In genomic region chr19:3852614-3853254, GRCh38 we compare ENCODE assay signal across 10 cellular contexts. TPM values are rescaled to one million over a fixed set of nuclear protein-coding genes. Genes with fewer than 3 reads are reported as not detected.
DNase-seq lines count a peak whose midpoint lies in the region; ATAC-seq, FAIRE-seq and TF ChIP-seq lines count a peak whose summit lies in the region.
"Had no signal": no experiment of that assay in that cellular context is flagged by ENCODE, and none has a peak within 500 bp of the region (broad histone marks: within the 10 kb centered on the region; RNA-seq: fewer than 3 reads in every experiment).

No MANE protein-coding gene starts in this region.

- peaks cover 16% of the 10 kb centered on the region for H3K4me1 ChIP-seq in HepG2 (ENCODE audit: insufficient read depth, low read length)
- H3K4me1 ChIP-seq: body of pancreas had no signal

- no peak overlapping the region for H2AFZ ChIP-seq in HepG2 (ENCODE audit: low read length)

- POLR2A ChIA-PET in activated CD4-positive, alpha-beta T cell treated with anti-CD3 and anti-CD28 coated beads for 36 hours (lab: Charles Lee) = interaction anchor here (0.6 kb wide), 1 partner anchor 1274 kb away, joined by 5 read pairs; no protein-coding TSS in a partner anchor
- POLR2A ChIA-PET in HepG2 (lab: Yijun Ruan, JAX) = no interaction called here

- peaks cover 16% of the 10 kb centered on the region for H3K9me3 ChIP-seq in HepG2 (ENCODE audit: low read length)

- peak; percentile 32 for DNase-seq in activated CD4-positive, alpha-beta T cell treated with anti-CD3 and anti-CD28 coated beads for 36 hours
- no peak for DNase-seq in activated CD4-positive, alpha-beta T cell treated with anti-CD3 and anti-CD28 coated beads, Interleukin-2, amount 10 ng/mL, durations not matched to agents 24 days and 14 days
- peak; percentile 83 for DNase-seq in MV-4-11 (lab: John Stamatoyannopoulos, UW)
- peak; percentile 31 for DNase-seq in HepG2 (ENCODE audit: low spot score)
- DNase-seq in amygdala (lab: John Stamatoyannopoulos, UW) = no peak

- FAIRE-seq in HepG2 (lab: Jason Lieb, UNC) = no peak
- FAIRE-seq: GM18507 had no signal

- no peak for ATAC-seq in activated CD4-positive, alpha-beta T cell treated with anti-CD3 and anti-CD28 coated beads for 36 hours
- peak; percentile 60 for ATAC-seq in activated T-helper 17 cell treated with anti-CD3 and anti-CD28 coated beads, Interleukin-2, amount 50 U/mL, for 72 hours (replicated peaks)
- ATAC-seq in HepG2 = no peak
- ATAC-seq in GM21381 (IDR thresholded peaks at IDR 0.05; ENCODE audit: unreplicated experiment) = no peak
- no peak for ATAC-seq in HG02885 (IDR thresholded peaks at IDR 0.05; ENCODE audit: poor library complexity, unreplicated experiment)
- ATAC-seq: body of pancreas had no signal

- H3K27me3 ChIP-seq in HepG2 (ENCODE audit: control insufficient read depth in 1 of 2, insufficient read depth in 2 of 2, low read length in 2 of 2) = peaks cover 1% of the 10 kb centered on the region in 2 experiments; a peak in 1 of 5 replicates
- H3K27me3 ChIP-seq: body of pancreas had no signal

- CTCF ChIA-PET in activated CD4-positive, alpha-beta T cell treated with anti-CD3 and anti-CD28 coated beads for 36 hours (lab: Charles Lee) = interaction anchor here (0.5 to 1.0 kb wide), 3 partner anchors 12 to 39 kb away, joined by 3 to 4 read pairs (median 3); no protein-coding TSS in a partner anchor
- CTCF ChIA-PET in HepG2 (lab: Yijun Ruan, JAX; ENCODE audit: low intra/inter-chr PET ratio, low total read pairs) = no interaction called here

- H3K4me3 ChIP-seq in HepG2 (replicated peaks in 1 of 3; ENCODE audit: insufficient read depth in 1 of 3, low read depth in 2 of 3, low read length in 3 of 3) = no peak overlapping the region
- H3K4me3 ChIP-seq: body of pancreas had no signal

- H3K27me3 Mint-ChIP-seq in activated CD4-positive, alpha-beta T cell treated with anti-CD3 and anti-CD28 coated beads for 36 hours = peaks cover 1% of the 10 kb centered on the region
- no peaks in the 10 kb centered on the region for H3K27me3 Mint-ChIP-seq in activated CD4-positive, alpha-beta T cell treated with anti-CD3 and anti-CD28 coated beads, Interleukin-2, amount 10 ng/mL, durations not matched to agents 24 days and 14 days
- no peaks in the 10 kb centered on the region for H3K27me3 Mint-ChIP-seq in activated T-helper 17 cell treated with anti-CD3 and anti-CD28 coated beads, Interleukin-2, amount 50 U/mL, for 72 hours

- no peaks in the 10 kb centered on the region for H4K20me1 ChIP-seq in HepG2 (ENCODE audit: insufficient read depth, low read length)

- no peak for TF ChIP-seq POLR2A in HepG2 (IDR thresholded peaks at IDR 0.05; ENCODE audit: insufficient read depth in 1 of 2, low read depth in 2 of 2, low read length in 2 of 2)

- H3K36me3 Mint-ChIP-seq in activated CD4-positive, alpha-beta T cell treated with anti-CD3 and anti-CD28 coated beads for 36 hours (ENCODE audit: low read depth) = peaks cover 3% of the 10 kb centered on the region
- H3K36me3 Mint-ChIP-seq in activated CD4-positive, alpha-beta T cell treated with anti-CD3 and anti-CD28 coated beads, Interleukin-2, amount 10 ng/mL, durations not matched to agents 24 days and 14 days (ENCODE audit: low read depth) = no peaks in the 10 kb centered on the region
- H3K36me3 Mint-ChIP-seq in activated T-helper 17 cell treated with anti-CD3 and anti-CD28 coated beads, Interleukin-2, amount 50 U/mL, for 72 hours (ENCODE audit: low read depth) = peaks cover 7% of the 10 kb centered on the region

- no peaks in the 10 kb centered on the region for H3K36me3 ChIP-seq in HepG2 (replicated peaks in 1 of 2; ENCODE audit: control insufficient read depth in 1 of 2, insufficient read depth in 2 of 2, low read length in 2 of 2)

- H3K4me1 Mint-ChIP-seq in activated CD4-positive, alpha-beta T cell treated with anti-CD3 and anti-CD28 coated beads for 36 hours = no peaks in the 10 kb centered on the region
- H3K4me1 Mint-ChIP-seq in activated CD4-positive, alpha-beta T cell treated with anti-CD3 and anti-CD28 coated beads, Interleukin-2, amount 10 ng/mL, durations not matched to agents 24 days and 14 days = no peaks in the 10 kb centered on the region
- peaks cover 4% of the 10 kb centered on the region for H3K4me1 Mint-ChIP-seq in activated T-helper 17 cell treated with anti-CD3 and anti-CD28 coated beads, Interleukin-2, amount 50 U/mL, for 72 hours

- H3K79me2 ChIP-seq in HepG2 (ENCODE audit: insufficient read depth, low read length) = no peaks in the 10 kb centered on the region

- TF ChIP-seq RAD21 in HepG2 (CRISPR knock-in tag; IDR thresholded peaks at IDR 0.05) = peak; percentile 41; the same call in 1 of the 2 replicates

- H3K9ac ChIP-seq in HepG2 (ENCODE audit: insufficient read depth, low read depth, low read length) = no peak overlapping the region

- peak; percentile 66 for TF ChIP-seq CTCF in HepG2 (CRISPR knock-in tag; IDR thresholded peaks at IDR 0.05)

- TF ChIP-seq EP300 in HepG2 (IDR thresholded peaks at IDR 0.05; ENCODE audit: low read depth in 2 of 2, low read length in 2 of 2) (no peak), HepG2 (CRISPR knock-in tag; IDR thresholded peaks at IDR 0.05; ENCODE audit: borderline replicate concordance) (no peak)

- H3K4me2 ChIP-seq in HepG2 (ENCODE audit: low read depth, low read length) = no peak overlapping the region

- no TSS peak for BruUV-seq in HepG2 (replicated peaks; lab: Mats Ljungman, UMichigan)

- no peak overlapping the region for H3K27ac Mint-ChIP-seq in activated CD4-positive, alpha-beta T cell treated with anti-CD3 and anti-CD28 coated beads for 36 hours
- H3K27ac Mint-ChIP-seq in activated CD4-positive, alpha-beta T cell treated with anti-CD3 and anti-CD28 coated beads, Interleukin-2, amount 10 ng/mL, durations not matched to agents 24 days and 14 days = no peak overlapping the region
- H3K27ac Mint-ChIP-seq in activated T-helper 17 cell treated with anti-CD3 and anti-CD28 coated beads, Interleukin-2, amount 50 U/mL, for 72 hours = no peak overlapping the region

- 45% methylated on average over 3 of the region's 4 CpGs for WGBS in HepG2 (ENCODE audit: low lambda C conversion rate)

- in situ Hi-C loops in HepG2 (cut with HindIII; ENCODE audit: extremely low pct_ligation_motif_present, low pct_unique_long_range_greater_than_20kb) = loop anchor here (25.0 kb wide), 1 partner anchor 360 kb away; no protein-coding TSS in a partner anchor

- peaks cover 9% of the 10 kb centered on the region for H3K9me3 Mint-ChIP-seq in activated CD4-positive, alpha-beta T cell treated with anti-CD3 and anti-CD28 coated beads for 36 hours (ENCODE audit: low read depth)
- peaks cover 12% of the 10 kb centered on the region for H3K9me3 Mint-ChIP-seq in activated CD4-positive, alpha-beta T cell treated with anti-CD3 and anti-CD28 coated beads, Interleukin-2, amount 10 ng/mL, durations not matched to agents 24 days and 14 days
- peaks cover 7% of the 10 kb centered on the region for H3K9me3 Mint-ChIP-seq in activated T-helper 17 cell treated with anti-CD3 and anti-CD28 coated beads, Interleukin-2, amount 50 U/mL, for 72 hours

- intact Hi-C loops in activated CD4-positive, alpha-beta T cell treated with anti-CD3 and anti-CD28 coated beads for 36 hours (cut with DNase I, micrococcal nuclease) = no loop called here
- intact Hi-C loops in activated CD4-positive, alpha-beta T cell treated with anti-CD3 and anti-CD28 coated beads, Interleukin-2, amount 10 ng/mL, durations not matched to agents 24 days and 14 days (cut with micrococcal nuclease) = no loop called here
- intact Hi-C loops in HepG2 (cut with micrococcal nuclease; ENCODE audit: unreplicated experiment) = no loop called here

- no peak overlapping the region for H3K27ac ChIP-seq in HepG2 (ENCODE audit: extremely low read length, insufficient read depth, low read length)
- H3K27ac ChIP-seq: body of pancreas had no signal

- H3K4me3 Mint-ChIP-seq in activated CD4-positive, alpha-beta T cell treated with anti-CD3 and anti-CD28 coated beads for 36 hours = no peak overlapping the region
- no peak overlapping the region for H3K4me3 Mint-ChIP-seq in activated CD4-positive, alpha-beta T cell treated with anti-CD3 and anti-CD28 coated beads, Interleukin-2, amount 10 ng/mL, durations not matched to agents 24 days and 14 days
- H3K4me3 Mint-ChIP-seq in activated T-helper 17 cell treated with anti-CD3 and anti-CD28 coated beads, Interleukin-2, amount 50 U/mL, for 72 hours = no peak overlapping the region

RNA-seq across cellular contexts. Expression of gene ZFR2, which starts 16.1 kb away (rescaled TPM):
- under 1 TPM; 0.23 to 0.51 TPM for total RNA-seq in activated CD4-positive, alpha-beta T cell treated with anti-CD3 and anti-CD28 coated beads for 36 hours
- total RNA-seq in activated CD4-positive, alpha-beta T cell treated with anti-CD3 and anti-CD28 coated beads, Interleukin-2, amount 10 ng/mL, durations not matched to agents 24 days and 14 days = not detected in 2 replicates
- 1 to 10 TPM in 1 of 2 donors, under 1 TPM in 1; 0.28 to 1.6 TPM for total RNA-seq in activated T-helper 17 cell treated with anti-CD3 and anti-CD28 coated beads, Interleukin-2, amount 50 U/mL, for 72 hours
- total RNA-seq in HepG2 (2016; rRNA removed; fragmentation: Illumina TruSeq; extraction: Trizol) = 0.69 and 1.00 TPM in 2 replicates
- total RNA-seq in HepG2 (2016; cell fraction: cytosol; rRNA removed; fragmentation: Illumina TruSeq; extraction: Trizol; ENCODE audit: low read depth) = 0.35 and 1.1 TPM in 2 replicates
- total RNA-seq in HepG2 (2016; cell fraction: insoluble cytoplasmic fraction; rRNA removed; fragmentation: Illumina TruSeq; extraction: Trizol) = 0.63 and 0.67 TPM in 2 replicates
- 1.1 and 1.7 TPM in 2 replicates for total RNA-seq in HepG2 (2016; cell fraction: membrane; rRNA removed; fragmentation: Illumina TruSeq; extraction: Trizol)
- total RNA-seq in HepG2 (2016; cell fraction: nucleus; rRNA removed; fragmentation: Illumina TruSeq; extraction: Trizol) = 0.47 TPM in 1 of 2 replicates, not detected in the other
- polyA plus RNA-seq in HepG2 (2011; rRNA removed) = 0.37 and 0.50 TPM in 2 replicates
- 0.53 and 0.60 TPM in 2 replicates for polyA plus RNA-seq in HepG2 (2011; cell fraction: cytosol; rRNA removed)
- 1.1 and 1.2 TPM in 2 replicates for polyA plus RNA-seq in HepG2 (2011; cell fraction: nucleus; rRNA removed)
- 0.93 and 1.1 TPM in 2 replicates for polyA plus RNA-seq in HepG2 (2012)
- polyA plus RNA-seq in HepG2 (2016; cell fraction: cytosol; fragmentation: Illumina TruSeq; extraction: Trizol; ENCODE audit: low read depth) = 0.61 and 1.3 TPM in 2 replicates
- 0.59 and 1.4 TPM in 2 replicates for polyA plus RNA-seq in HepG2 (2016; cell fraction: insoluble cytoplasmic fraction; fragmentation: Illumina TruSeq; extraction: Trizol; ENCODE audit: low read depth)
- polyA plus RNA-seq in HepG2 (2016; cell fraction: membrane; fragmentation: Illumina TruSeq; extraction: Trizol; ENCODE audit: low read depth) = 0.82 and 1.1 TPM in 2 replicates
- polyA plus RNA-seq in HepG2 (2016; cell fraction: nucleus; fragmentation: Illumina TruSeq; extraction: Trizol; ENCODE audit: insufficient read depth, low read depth) = 0.60 and 2.2 TPM in 2 replicates
- 1.2 TPM in 1 of 2 replicates, not detected in the other for polyA minus RNA-seq in HepG2 (2011; rRNA and poly(A)+ RNA removed; ENCODE audit: low replicate concordance)
- not detected in 2 replicates for polyA minus RNA-seq in HepG2 (2011; cell fraction: cytosol; rRNA and poly(A)+ RNA removed)
- not detected in 2 replicates for polyA minus RNA-seq in HepG2 (2011; cell fraction: nucleus; rRNA and poly(A)+ RNA removed)
- total RNA-seq: body of pancreas had no signal

RNA-seq across cellular contexts. Expression of gene ATCAY, which starts 27.8 kb away (rescaled TPM):
- total RNA-seq in activated CD4-positive, alpha-beta T cell treated with anti-CD3 and anti-CD28 coated beads for 36 hours = under 1 TPM in 1 of 2 experiments, not detected in 1; 0.07 TPM
- total RNA-seq in activated CD4-positive, alpha-beta T cell treated with anti-CD3 and anti-CD28 coated beads, Interleukin-2, amount 10 ng/mL, durations not matched to agents 24 days and 14 days = not detected in 2 replicates
- total RNA-seq in activated T-helper 17 cell treated with anti-CD3 and anti-CD28 coated beads, Interleukin-2, amount 50 U/mL, for 72 hours = not detected
- total RNA-seq in HepG2 (2016; rRNA removed; fragmentation: Illumina TruSeq; extraction: Trizol) = not detected in 2 replicates
- not detected in 2 replicates for total RNA-seq in HepG2 (2016; cell fraction: cytosol; rRNA removed; fragmentation: Illumina TruSeq; extraction: Trizol; ENCODE audit: low read depth)
- not detected in 2 replicates for total RNA-seq in HepG2 (2016; cell fraction: insoluble cytoplasmic fraction; rRNA removed; fragmentation: Illumina TruSeq; extraction: Trizol)
- not detected in 2 replicates for total RNA-seq in HepG2 (2016; cell fraction: membrane; rRNA removed; fragmentation: Illumina TruSeq; extraction: Trizol)
- not detected in 2 replicates for total RNA-seq in HepG2 (2016; cell fraction: nucleus; rRNA removed; fragmentation: Illumina TruSeq; extraction: Trizol)
- polyA plus RNA-seq in HepG2 (2011; rRNA removed) = not detected in 2 replicates
- polyA plus RNA-seq in HepG2 (2011; cell fraction: cytosol; rRNA removed) = not detected in 2 replicates
- not detected in 2 replicates for polyA plus RNA-seq in HepG2 (2011; cell fraction: nucleus; rRNA removed)
- polyA plus RNA-seq in HepG2 (2012) = not detected in 2 replicates
- polyA plus RNA-seq in HepG2 (2016; cell fraction: cytosol; fragmentation: Illumina TruSeq; extraction: Trizol; ENCODE audit: low read depth) = not detected in 2 replicates
- not detected in 2 replicates for polyA plus RNA-seq in HepG2 (2016; cell fraction: insoluble cytoplasmic fraction; fragmentation: Illumina TruSeq; extraction: Trizol; ENCODE audit: low read depth)
- polyA plus RNA-seq in HepG2 (2016; cell fraction: membrane; fragmentation: Illumina TruSeq; extraction: Trizol; ENCODE audit: low read depth) = not detected in 2 replicates
- polyA plus RNA-seq in HepG2 (2016; cell fraction: nucleus; fragmentation: Illumina TruSeq; extraction: Trizol; ENCODE audit: insufficient read depth, low read depth) = not detected in 2 replicates
- not detected in 2 replicates for polyA minus RNA-seq in HepG2 (2011; rRNA and poly(A)+ RNA removed; ENCODE audit: low replicate concordance)
- not detected in 2 replicates for polyA minus RNA-seq in HepG2 (2011; cell fraction: cytosol; rRNA and poly(A)+ RNA removed)
- not detected in 2 replicates for polyA minus RNA-seq in HepG2 (2011; cell fraction: nucleus; rRNA and poly(A)+ RNA removed)

Comparison
In these comparisons a context has a peak if more than half of its experiments do, and no peak if none do; other contexts are left out.
1. DNase-seq: peak in activated CD4-positive, alpha-beta T cell treated with anti-CD3 and anti-CD28 coated beads for 36 hours (single experiment), MV-4-11 (single experiment) and HepG2 (single experiment); none in activated CD4-positive, alpha-beta T cell treated with anti-CD3 and anti-CD28 coated beads, Interleukin-2, amount 10 ng/mL, durations not matched to agents 24 days and 14 days (single experiment) and amygdala (0 of 56).